In the genomic region with DNA sequence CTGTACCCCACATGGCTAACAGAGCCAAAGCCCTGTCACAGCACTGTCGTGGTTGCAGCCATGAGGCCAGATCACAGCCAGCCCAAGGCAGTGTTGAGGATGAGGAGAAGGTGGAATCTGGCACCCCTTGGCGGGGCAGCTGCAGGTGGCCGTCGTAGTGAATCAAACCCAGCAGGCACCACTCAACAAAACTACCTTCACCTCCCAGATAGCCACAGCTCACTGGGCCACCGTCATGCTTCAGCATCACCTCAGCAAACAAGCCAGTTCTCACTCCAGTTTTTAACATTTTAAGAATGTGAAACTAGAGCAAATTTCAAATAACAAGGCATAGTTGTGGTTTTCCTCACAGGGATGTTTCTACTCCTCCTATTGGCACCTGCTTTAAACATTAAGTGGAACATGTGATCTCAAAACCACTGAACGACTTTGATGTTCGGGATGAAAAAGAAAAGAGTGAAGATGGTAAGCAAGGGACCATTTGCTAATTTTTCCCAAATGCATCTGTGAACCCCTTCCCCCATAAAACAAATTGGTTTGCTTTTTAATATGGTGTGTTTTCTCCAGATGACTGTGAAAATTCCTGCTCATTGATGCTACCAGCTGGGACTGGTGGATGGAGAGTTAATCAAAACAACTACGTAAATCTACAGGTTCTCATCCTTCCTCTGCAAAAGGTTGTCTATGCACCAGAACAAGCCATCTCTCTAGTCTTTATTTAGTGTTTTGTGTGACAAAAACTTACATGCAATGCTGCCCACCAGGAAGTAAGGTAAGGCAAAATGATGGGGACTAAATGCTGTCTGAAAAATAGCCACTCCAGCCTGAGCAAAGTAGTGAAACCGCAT, we compare ENCODE assay signal across 14 cellular contexts. TPM values are rescaled to one million over a fixed set of nuclear protein-coding genes. Genes with fewer than 3 reads are reported as not detected.
DNase-seq lines count a peak whose midpoint lies in the region; ATAC-seq and TF ChIP-seq lines count a peak whose summit lies in the region.
"Had no signal": no experiment of that assay in that cellular context is flagged by ENCODE, and none has a peak within 500 bp of the region (broad histone marks: within the 10 kb centered on the region; RNA-seq: fewer than 3 reads in every experiment).

No MANE protein-coding gene starts in this region.

- TF ChIP-seq CTCF in RWPE2 (IDR thresholded peaks at IDR 0.05; ENCODE audit: poor library complexity, severe bottlenecking) = no peak
- TF ChIP-seq CTCF in testis (IDR thresholded peaks at IDR 0.05) = no peak

- peak; percentile 72 for DNase-seq in activated CD4-positive, alpha-beta T cell treated with anti-CD3 and anti-CD28 coated beads, Interleukin-2, amount 10 ng/mL, durations not matched to agents 24 days and 14 days
- no peak for DNase-seq in activated CD4-positive, alpha-beta T cell treated with anti-CD3 and anti-CD28 coated beads, Interleukin-2, amount 50 U/mL, for 1 hour
- no peak for DNase-seq in RWPE2 (ENCODE audit: low spot score)
- no peak for DNase-seq in effector memory CD4-positive, alpha-beta T cell
- DNase-seq in testis = peak; percentile 12
- no peak for DNase-seq in CD1c-positive myeloid dendritic cell (ENCODE audit: extremely low spot score)
- no peak for DNase-seq in SW 1271 (lab: John Stamatoyannopoulos, UW)
- DNase-seq: body of pancreas, GDM1, naive B cell, NCI-H446 treated with DMSO at 0.1 percent for 48 hours had no signal

- no peaks in the 10 kb centered on the region for H3K36me3 Mint-ChIP-seq in activated CD4-positive, alpha-beta T cell treated with anti-CD3 and anti-CD28 coated beads, Interleukin-2, amount 10 ng/mL, durations not matched to agents 24 days and 14 days (ENCODE audit: low read depth)

- 0 out of 3 replicates have a peak, but pooled peaks have one; percentile 12 for ATAC-seq in RWPE2 (ENCODE audit: low read depth)
- ATAC-seq in HG03342 (IDR thresholded peaks at IDR 0.05; ENCODE audit: unreplicated experiment) = no peak
- ATAC-seq: body of pancreas had no signal

- H3K27ac ChIP-seq in RWPE2 (ENCODE audit: poor library complexity, severe bottlenecking) (no peak overlapping the region), testis (no peak overlapping the region)
- peak overlapping the region; percentile 19 for H3K27ac ChIP-seq in effector memory CD4-positive, alpha-beta T cell (ENCODE audit: insufficient read depth, low read length, poor library complexity, severe bottlenecking)
- H3K27ac ChIP-seq: body of pancreas, SJSA1 had no signal

- no peaks in the 10 kb centered on the region for H3K9me3 Mint-ChIP-seq in activated CD4-positive, alpha-beta T cell treated with anti-CD3 and anti-CD28 coated beads, Interleukin-2, amount 10 ng/mL, durations not matched to agents 24 days and 14 days
- H3K9me3 Mint-ChIP-seq: IgD-negative memory B cell had no signal

- H3K27me3 ChIP-seq in RWPE2 (ENCODE audit: insufficient read depth, poor library complexity, severe bottlenecking) = no peaks in the 10 kb centered on the region
- no peaks in the 10 kb centered on the region for H3K27me3 ChIP-seq in effector memory CD4-positive, alpha-beta T cell (replicated peaks; ENCODE audit: control insufficient read depth, insufficient read depth, low read length, poor library complexity, severe bottlenecking)
- no peaks in the 10 kb centered on the region for H3K27me3 ChIP-seq in testis
- H3K27me3 ChIP-seq: body of pancreas, SJSA1 had no signal

- no peaks in the 10 kb centered on the region for H3K9me3 ChIP-seq in RWPE2 (ENCODE audit: severe bottlenecking)
- H3K9me3 ChIP-seq in effector memory CD4-positive, alpha-beta T cell (ENCODE audit: control insufficient read depth, low read length) = no peaks in the 10 kb centered on the region
- no peaks in the 10 kb centered on the region for H3K9me3 ChIP-seq in testis
- H3K9me3 ChIP-seq: body of pancreas, SJSA1 had no signal

- no peak for TF ChIP-seq POLR2A in testis (IDR thresholded peaks at IDR 0.05)

- intact Hi-C loops in activated CD4-positive, alpha-beta T cell treated with anti-CD3 and anti-CD28 coated beads, Interleukin-2, amount 10 ng/mL, durations not matched to agents 24 days and 14 days (cut with micrococcal nuclease) = no loop called here
- intact Hi-C loops in testis (cut with DNase I; ENCODE audit: low total_unique reads) = no loop called here

- peak overlapping the region; percentile 50 for H3K4me3 Mint-ChIP-seq in activated CD4-positive, alpha-beta T cell treated with anti-CD3 and anti-CD28 coated beads, Interleukin-2, amount 10 ng/mL, durations not matched to agents 24 days and 14 days
- H3K4me3 Mint-ChIP-seq: IgD-negative memory B cell, naive B cell had no signal

- H3K4me3 ChIP-seq in RWPE2 (ENCODE audit: severe bottlenecking) (no peak overlapping the region), testis (no peak overlapping the region)
- peak overlapping the region; percentile 18 for H3K4me3 ChIP-seq in effector memory CD4-positive, alpha-beta T cell (ENCODE audit: insufficient read depth, low read depth, low read length, poor library complexity, severe bottlenecking)
- H3K4me3 ChIP-seq: body of pancreas, SJSA1 had no signal

- 86 to 89% methylated on average over 9 of the region's 9 CpGs for WGBS in testis, 2 donors

- H3K4me1 Mint-ChIP-seq in activated CD4-positive, alpha-beta T cell treated with anti-CD3 and anti-CD28 coated beads, Interleukin-2, amount 10 ng/mL, durations not matched to agents 24 days and 14 days = peaks cover 21% of the 10 kb centered on the region

- H3K36me3 ChIP-seq in RWPE2 (ENCODE audit: low read depth) = no peaks in the 10 kb centered on the region
- H3K36me3 ChIP-seq in effector memory CD4-positive, alpha-beta T cell (ENCODE audit: control insufficient read depth, insufficient read depth, low read length) = no peaks in the 10 kb centered on the region
- no peaks in the 10 kb centered on the region for H3K36me3 ChIP-seq in testis (ENCODE audit: low read depth, missing control alignments)
- H3K36me3 ChIP-seq: SJSA1 had no signal

- H3K4me1 ChIP-seq in RWPE2 (ENCODE audit: insufficient read depth, poor library complexity, severe bottlenecking) (no peaks in the 10 kb centered on the region), testis (peaks cover 9% of the 10 kb centered on the region)
- H3K4me1 ChIP-seq in effector memory CD4-positive, alpha-beta T cell (ENCODE audit: control insufficient read depth, insufficient read depth, low read length, poor library complexity, severe bottlenecking) = peaks cover 18% of the 10 kb centered on the region
- H3K4me1 ChIP-seq: body of pancreas had no signal

- peaks cover 2% of the 10 kb centered on the region for H3K27me3 Mint-ChIP-seq in activated CD4-positive, alpha-beta T cell treated with anti-CD3 and anti-CD28 coated beads, Interleukin-2, amount 10 ng/mL, durations not matched to agents 24 days and 14 days

- H3K27ac Mint-ChIP-seq in activated CD4-positive, alpha-beta T cell treated with anti-CD3 and anti-CD28 coated beads, Interleukin-2, amount 10 ng/mL, durations not matched to agents 24 days and 14 days = peak overlapping the region; percentile 30
- H3K27ac Mint-ChIP-seq: IgD-negative memory B cell had no signal

RNA-seq across cellular contexts. Expression of gene TOR1AIP2, which starts 45.5 kb away (rescaled TPM):
- 57.0 and 57.5 TPM in 2 replicates for total RNA-seq in activated CD4-positive, alpha-beta T cell treated with anti-CD3 and anti-CD28 coated beads, Interleukin-2, amount 10 ng/mL, durations not matched to agents 24 days and 14 days
- 10 to 100 TPM; 71.5 to 90.4 TPM for total RNA-seq in testis
- 25.9 TPM for polyA plus RNA-seq in testis (ENCODE audit: insufficient read depth, low read depth, low replicate concordance)

RNA-seq across cellular contexts. Expression of gene TOR1AIP1, which starts 50.0 kb away (rescaled TPM):
- total RNA-seq in activated CD4-positive, alpha-beta T cell treated with anti-CD3 and anti-CD28 coated beads, Interleukin-2, amount 10 ng/mL, durations not matched to agents 24 days and 14 days = 69.2 and 77.2 TPM in 2 replicates
- total RNA-seq in testis = 10 to 100 TPM; 62.7 to 63.7 TPM
- 72.3 TPM for polyA plus RNA-seq in testis (ENCODE audit: insufficient read depth, low read depth, low replicate concordance)

Comparison
In these comparisons a context has a peak if more than half of its experiments do, and no peak if none do; other contexts are left out.
1. DNase-seq: peak in activated CD4-positive, alpha-beta T cell treated with anti-CD3 and anti-CD28 coated beads, Interleukin-2, amount 10 ng/mL, durations not matched to agents 24 days and 14 days (single experiment) and testis (single experiment); none in activated CD4-positive, alpha-beta T cell treated with anti-CD3 and anti-CD28 coated beads, Interleukin-2, amount 50 U/mL, for 1 hour (single experiment), RWPE2 (single experiment), effector memory CD4-positive, alpha-beta T cell (0 of 3), CD1c-positive myeloid dendritic cell (single experiment) and SW 1271 (0 of 2).